Comparison of ENCODE assay signal across 4 cellular contexts in genomic region chrX:20089845-20090244, GRCh38. TPM values are rescaled to one million over a fixed set of nuclear protein-coding genes. Genes with fewer than 3 reads are reported as not detected.
"Had no signal": no experiment of that assay in that cellular context is flagged by ENCODE, and none has a peak within 500 bp of the region (broad histone marks: within the 10 kb centered on the region; RNA-seq: fewer than 3 reads in every experiment).

No MANE protein-coding gene starts in this region.

- ATAC-seq: GM12878 had no signal

- DNase-seq: GDM1, GF-D8 had no signal

- H3K4me3 ChIP-seq: GM12878 had no signal

RNA-seq across cellular contexts. Expression of gene MAP7D2, which starts 26.9 kb away (rescaled TPM):
- total RNA-seq: G401 had no signal
